8 cellular contexts compared by ENCODE assay signal in the genomic region with DNA sequence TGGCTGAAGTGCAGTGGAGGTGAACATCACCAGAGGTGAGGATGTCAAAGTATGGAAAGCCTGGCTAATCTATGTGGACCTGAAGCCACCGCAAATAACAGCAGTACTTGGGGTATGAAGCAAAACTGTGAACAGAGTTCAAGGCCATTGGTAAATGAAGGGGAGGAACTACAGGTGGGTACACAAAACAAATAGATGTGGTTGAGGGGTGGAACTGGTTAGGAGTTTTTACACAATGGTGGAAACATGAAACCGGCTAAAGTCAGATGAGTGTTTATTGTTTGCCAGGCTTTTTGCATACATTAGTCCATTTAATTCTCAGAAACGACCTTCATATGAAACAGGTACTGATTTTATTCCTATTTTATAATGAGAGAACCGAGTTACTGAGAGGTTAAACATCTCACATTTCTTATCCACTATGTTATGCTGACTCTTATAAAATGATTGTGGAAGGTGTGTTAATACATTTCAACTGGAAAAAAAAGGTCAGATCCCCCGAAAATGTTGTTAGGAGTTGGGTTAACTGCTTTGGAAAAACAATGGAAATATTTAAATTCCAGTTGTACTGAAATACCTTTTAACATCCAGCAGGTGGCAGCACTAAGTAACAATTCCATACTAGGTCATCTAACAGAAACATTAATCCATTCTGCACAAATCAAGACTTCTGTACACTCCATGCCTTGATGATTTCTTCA. TPM values are rescaled to one million over a fixed set of nuclear protein-coding genes. Genes with fewer than 3 reads are reported as not detected.
A peak's percentile ranks its signal among the peaks of the same experiment; 100 is the strongest.
DNase-seq lines count a peak whose midpoint lies in the region; TF ChIP-seq lines count a peak whose summit lies in the region.

No MANE protein-coding gene starts in this region.

- TF ChIP-seq POLR2A in Peyer's patch (IDR thresholded peaks at IDR 0.05) (no peak), lower leg skin (IDR thresholded peaks at IDR 0.05) (no peak)

- H3K4me3 Mint-ChIP-seq in activated T-helper 1 cell treated with anti-CD3 and anti-CD28 coated beads, Interleukin-12 subunit alpha, Interleukin-12 subunit beta, Interleukin-2, Interleukin-4 antibody, amounts not matched to agents 30 ng/mL and 10 ng/mL and 1 ng/mL, durations not matched to agents 14 hours and 24 hours and 36 hours: no peak overlapping the region

- H3K27me3 Mint-ChIP-seq in activated T-helper 1 cell treated with anti-CD3 and anti-CD28 coated beads, Interleukin-12 subunit alpha, Interleukin-12 subunit beta, Interleukin-2, Interleukin-4 antibody, amounts not matched to agents 30 ng/mL and 10 ng/mL and 1 ng/mL, durations not matched to agents 14 hours and 24 hours and 36 hours (ENCODE audit: insufficient read depth): no peaks in the 10 kb centered on the region

- TF ChIP-seq CTCF in Peyer's patch (IDR thresholded peaks at IDR 0.05) (peak; percentile 39 to 75 (median 66)), epithelial cell of esophagus (IDR thresholded peaks at IDR 0.05; ENCODE audit: insufficient read depth, low read depth, low read length, missing control alignments) (peak; percentile 54), neutrophil (IDR thresholded peaks at IDR 0.05) (peak; percentile 78), lower leg skin (IDR thresholded peaks at IDR 0.05) (no peak)

- H3K4me1 ChIP-seq in Peyer's patch: no peaks in the 10 kb centered on the region
- H3K4me1 ChIP-seq in neutrophil (ENCODE audit: control insufficient read depth in 1 of 2, insufficient read depth in 1 of 2, low read depth in 1 of 2, low read length in 1 of 2): no peaks in the 10 kb centered on the region

- intact Hi-C loops in activated T-helper 1 cell treated with anti-CD3 and anti-CD28 coated beads, Interleukin-12 subunit alpha, Interleukin-12 subunit beta, Interleukin-2, Interleukin-4 antibody, amounts not matched to agents 30 ng/mL and 10 ng/mL and 1 ng/mL, durations not matched to agents 14 hours and 24 hours and 36 hours (cut with micrococcal nuclease): loop anchor here (1.0 to 5.0 kb wide), 3 partner anchors 133 to 520 kb away; no protein-coding TSS in a partner anchor
- intact Hi-C loops in lower leg skin (cut with DNase I; ENCODE audit: low total_unique reads): no loop called here

- H3K27ac Mint-ChIP-seq in activated T-helper 1 cell treated with anti-CD3 and anti-CD28 coated beads, Interleukin-12 subunit alpha, Interleukin-12 subunit beta, Interleukin-2, Interleukin-4 antibody, amounts not matched to agents 30 ng/mL and 10 ng/mL and 1 ng/mL, durations not matched to agents 14 hours and 24 hours and 36 hours: no peak overlapping the region

- H3K27ac ChIP-seq in Peyer's patch: no peak overlapping the region
- no peak overlapping the region for H3K27ac ChIP-seq in neutrophil

- WGBS in lower leg skin, 2 donors: 69 to 73% methylated on average over 5 of the region's 5 CpGs

- no peaks in the 10 kb centered on the region for H3K4me1 Mint-ChIP-seq in activated T-helper 1 cell treated with anti-CD3 and anti-CD28 coated beads, Interleukin-12 subunit alpha, Interleukin-12 subunit beta, Interleukin-2, Interleukin-4 antibody, amounts not matched to agents 30 ng/mL and 10 ng/mL and 1 ng/mL, durations not matched to agents 14 hours and 24 hours and 36 hours (ENCODE audit: low read depth)

- H3K36me3 ChIP-seq in Peyer's patch (peaks cover 0 to 61% (median 0%) of the 10 kb centered on the region in 3 donors), neutrophil (peaks cover 72% of the 10 kb centered on the region)

- H3K9me3 Mint-ChIP-seq in activated T-helper 1 cell treated with anti-CD3 and anti-CD28 coated beads, Interleukin-12 subunit alpha, Interleukin-12 subunit beta, Interleukin-2, Interleukin-4 antibody, amounts not matched to agents 30 ng/mL and 10 ng/mL and 1 ng/mL, durations not matched to agents 14 hours and 24 hours and 36 hours: no peaks in the 10 kb centered on the region

- H3K4me3 ChIP-seq in Peyer's patch (no peak overlapping the region), epithelial cell of esophagus (ENCODE audit: low read length) (no peak overlapping the region), neutrophil (ENCODE audit: low read depth in 1 of 2, low read length in 1 of 2) (no peak overlapping the region), lower leg skin (ENCODE audit: low read depth, poor library complexity, severe bottlenecking) (no peak overlapping the region)

- no peaks in the 10 kb centered on the region for H3K27me3 ChIP-seq in Peyer's patch
- no peaks in the 10 kb centered on the region for H3K27me3 ChIP-seq in neutrophil

- H3K36me3 Mint-ChIP-seq in activated T-helper 1 cell treated with anti-CD3 and anti-CD28 coated beads, Interleukin-12 subunit alpha, Interleukin-12 subunit beta, Interleukin-2, Interleukin-4 antibody, amounts not matched to agents 30 ng/mL and 10 ng/mL and 1 ng/mL, durations not matched to agents 14 hours and 24 hours and 36 hours (ENCODE audit: low read depth): peaks cover 54% of the 10 kb centered on the region

- no peaks in the 10 kb centered on the region for H3K9me3 ChIP-seq in Peyer's patch
- no peaks in the 10 kb centered on the region for H3K9me3 ChIP-seq in neutrophil

- DNase-seq in DMS79 treated with DMSO at 0.1 percent for 48 hours (lab: John Stamatoyannopoulos, UW): peak; percentile 38
- DNase-seq in DMS79 (lab: John Stamatoyannopoulos, UW): no peak
- peak; percentile 20 for DNase-seq in HS-27A (ENCODE audit: low read depth)
- no peak for DNase-seq in Peyer's patch
- peak; percentile 46 for DNase-seq in epithelial cell of esophagus (ENCODE audit: low read depth)
- DNase-seq in activated T-helper 1 cell treated with anti-CD3 and anti-CD28 coated beads, Interleukin-12 subunit alpha, Interleukin-12 subunit beta, Interleukin-2, Interleukin-4 antibody, amounts not matched to agents 30 ng/mL and 10 ng/mL and 1 ng/mL, durations not matched to agents 14 hours and 24 hours and 36 hours (ENCODE audit: low spot score): no peak
- DNase-seq in lower leg skin (ENCODE audit: low spot score in 2 of 2): no peak

RNA-seq across cellular contexts. Expression of a gene that starts 44.3 kb away (rescaled TPM):
- total RNA-seq in Peyer's patch: 10 to 100 TPM; 15.1 to 31.4 (median 26.0) TPM
- 45.5 and 49.1 TPM in 2 replicates for total RNA-seq in activated T-helper 1 cell treated with anti-CD3 and anti-CD28 coated beads, Interleukin-12 subunit alpha, Interleukin-12 subunit beta, Interleukin-2, Interleukin-4 antibody, amounts not matched to agents 30 ng/mL and 10 ng/mL and 1 ng/mL, durations not matched to agents 14 hours and 24 hours and 36 hours
- 10 to 100 TPM; 38.8 to 50.0 (median 40.3) TPM for total RNA-seq in lower leg skin

RNA-seq across cellular contexts. Expression of a gene that starts 56.8 kb away (rescaled TPM):
- total RNA-seq in Peyer's patch (10 to 100 TPM; 15.1 to 24.9 (median 20.9) TPM), lower leg skin (10 to 100 TPM; 16.5 to 34.5 (median 24.3) TPM)
- total RNA-seq in activated T-helper 1 cell treated with anti-CD3 and anti-CD28 coated beads, Interleukin-12 subunit alpha, Interleukin-12 subunit beta, Interleukin-2, Interleukin-4 antibody, amounts not matched to agents 30 ng/mL and 10 ng/mL and 1 ng/mL, durations not matched to agents 14 hours and 24 hours and 36 hours: 28.5 and 32.5 TPM in 2 replicates

RNA-seq across cellular contexts. Expression of a gene that starts 56.8 kb away (rescaled TPM):
- 10 to 100 TPM in 1 of 4 donors, 1 to 10 TPM in 3; 8.3 to 12.4 (median 8.8) TPM for total RNA-seq in Peyer's patch
- 35.8 and 38.9 TPM in 2 replicates for total RNA-seq in activated T-helper 1 cell treated with anti-CD3 and anti-CD28 coated beads, Interleukin-12 subunit alpha, Interleukin-12 subunit beta, Interleukin-2, Interleukin-4 antibody, amounts not matched to agents 30 ng/mL and 10 ng/mL and 1 ng/mL, durations not matched to agents 14 hours and 24 hours and 36 hours
- total RNA-seq in lower leg skin: 10 to 100 TPM in 3 of 4 donors, 1 to 10 TPM in 1; 7.5 to 19.3 (median 13.4) TPM

Comparison
In these comparisons a context has a peak if more than half of its experiments do, and no peak if none do; other contexts are left out.
1. DNase-seq: peak in DMS79 treated with DMSO at 0.1 percent for 48 hours (single experiment), HS-27A (single experiment) and epithelial cell of esophagus (single experiment); none in DMS79 (single experiment), Peyer's patch (0 of 3), activated T-helper 1 cell treated with anti-CD3 and anti-CD28 coated beads, Interleukin-12 subunit alpha, Interleukin-12 subunit beta, Interleukin-2, Interleukin-4 antibody, amounts not matched to agents 30 ng/mL and 10 ng/mL and 1 ng/mL, durations not matched to agents 14 hours and 24 hours and 36 hours (single experiment) and lower leg skin (0 of 2).
2. CTCF ChIP-seq: peak in Peyer's patch (6 of 6), epithelial cell of esophagus (single experiment) and neutrophil (single experiment); none in lower leg skin (0 of 3).